In the genomic region with DNA sequence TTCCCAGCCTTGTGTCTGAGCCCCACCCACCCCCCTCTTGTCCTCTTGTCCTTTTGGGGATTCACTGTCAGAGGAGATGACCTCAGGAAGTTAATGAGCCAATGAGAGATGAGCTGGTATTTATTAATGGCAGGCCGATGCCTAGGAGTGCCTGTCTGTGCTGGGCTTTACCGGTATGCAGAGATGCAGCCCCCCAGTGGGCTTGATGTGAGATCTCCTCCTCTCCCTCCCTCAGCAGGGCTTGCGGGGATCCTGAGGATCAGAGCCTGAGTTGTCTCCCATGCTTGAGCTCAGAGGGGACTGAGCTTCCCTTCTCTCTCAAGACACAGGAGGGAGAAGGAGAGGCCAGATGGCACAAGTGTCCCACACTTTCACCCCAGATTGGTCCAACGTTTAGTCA, we compare ENCODE assay signal across 26 cellular contexts.
"Had no signal": no experiment of that assay in that cellular context is flagged by ENCODE, and none has a peak within 500 bp of the region (broad histone marks: within the 10 kb centered on the region; RNA-seq: fewer than 3 reads in every experiment).

No MANE protein-coding gene starts in this region.

- H3K9me3 ChIP-seq: ascending aorta, body of pancreas, Peyer's patch, SJCRH30, SK-N-SH had no signal

- H3K4me1 ChIP-seq: ascending aorta, body of pancreas, Peyer's patch, SJCRH30 had no signal

- H3K4me3 ChIP-seq: ascending aorta, body of pancreas, MG63, Peyer's patch, SJCRH30 had no signal

- H3K9ac ChIP-seq: SK-N-SH had no signal

- H3K27ac ChIP-seq: ascending aorta, body of pancreas, Peyer's patch, RWPE1, SJCRH30 had no signal

- H3K27me3 ChIP-seq: ascending aorta, body of pancreas, MG63, Peyer's patch, SJCRH30 had no signal

- H3K36me3 ChIP-seq: ascending aorta, MG63, Peyer's patch, SJCRH30 had no signal

- H3K9me3 Mint-ChIP-seq: activated naive CD4-positive, alpha-beta T cell treated with anti-CD3 and anti-CD28 coated beads, Interleukin-2, amount 50 U/mL, for 24 hours; activated naive CD8-positive, alpha-beta T cell treated with anti-CD3 and anti-CD28 coated beads, Interleukin-2, amount 50 U/mL, for 24 hours; T-helper 2 cell treated with Interferon-gamma antibody and Interleukin-4, amounts not matched to agents 5 μg/mL and 100 μg/mL, for 36 hours had no signal

- FAIRE-seq: bronchial epithelial cell had no signal

- H3K27ac Mint-ChIP-seq: activated CD8-positive, alpha-beta T cell treated with anti-CD3 and anti-CD28 coated beads, Interleukin-2, amount 10 ng/mL, durations not matched to agents 7 days and 5 days; activated naive CD4-positive, alpha-beta T cell treated with anti-CD3 and anti-CD28 coated beads, Interleukin-2, amount 50 U/mL, for 24 hours; activated naive CD8-positive, alpha-beta T cell treated with anti-CD3 and anti-CD28 coated beads, Interleukin-2, amount 50 U/mL, for 24 hours; T-helper 2 cell treated with Interferon-gamma antibody and Interleukin-4, amounts not matched to agents 5 μg/mL and 100 μg/mL, for 36 hours had no signal

- ATAC-seq: activated CD8-positive, alpha-beta T cell treated with anti-CD3 and anti-CD28 coated beads, Interleukin-2, amount 10 ng/mL, durations not matched to agents 7 days and 5 days; activated naive CD8-positive, alpha-beta T cell treated with anti-CD3 and anti-CD28 coated beads, Interleukin-2, amount 50 U/mL, for 24 hours; body of pancreas had no signal

- DNase-seq: activated CD4-positive, alpha-beta T cell treated with anti-CD3 and anti-CD28 coated beads for 48 hours; activated CD4-positive, alpha-beta T cell treated with anti-CD3 and anti-CD28 coated beads, Interleukin-2, amount 50 U/mL, for 4 hours; activated CD4-positive, CD25-positive, alpha-beta regulatory T cell treated with anti-CD3 and anti-CD28 coated beads, Interleukin-2, amount 50 U/mL, for 72 hours; activated CD8-positive, alpha-beta memory T cell treated with anti-CD3 and anti-CD28 coated beads, Interleukin-2, amount 50 U/mL, for 48 hours; activated CD8-positive, alpha-beta T cell treated with anti-CD3 and anti-CD28 coated beads, Interleukin-2, amount 10 ng/mL, durations not matched to agents 7 days and 5 days; activated naive CD8-positive, alpha-beta T cell treated with anti-CD3 and anti-CD28 coated beads, Interleukin-2, amount 50 U/mL, for 24 hours; activated T-cell treated with anti-CD3 and anti-CD28 coated beads, Interleukin-2, amount 50 U/mL, for 1 hour; amniotic stem cell; body of pancreas; central memory CD4-positive, alpha-beta T cell; MG63; NCI-H1105; NCI-H1436; NCI-H1694 treated with DMSO at 0.1 percent for 48 hours; NCI-H2081 treated with DMSO at 0.1 percent for 48 hours; NCI-H446; Peyer's patch; Right ventricle myocardium superior; SJCRH30; SK-N-SH; T-helper 1 cell had no signal
